Comparison of ENCODE assay signal across 35 cellular contexts in genomic region chr5:122073023-122073422, GRCh38. TPM values are rescaled to one million over a fixed set of nuclear protein-coding genes. Genes with fewer than 3 reads are reported as not detected.
DNase-seq lines count a peak whose midpoint lies in the region; ATAC-seq, FAIRE-seq and TF ChIP-seq lines count a peak whose summit lies in the region.
"Had no signal": no experiment of that assay in that cellular context is flagged by ENCODE, and none has a peak within 500 bp of the region (broad histone marks: within the 10 kb centered on the region; RNA-seq: fewer than 3 reads in every experiment).

No MANE protein-coding gene starts in this region.

- no peak overlapping the region for H3K4me3 ChIP-seq in A549
- peak overlapping the region; percentile 1 for H3K4me3 ChIP-seq in choroid plexus epithelial cell (ENCODE audit: low read depth, low read length)
- H3K4me3 ChIP-seq in mesodermal cell (ENCODE audit: extremely low read depth, insufficient read depth, low read length, poor library complexity, severe bottlenecking) = peak overlapping the region; percentile 73
- no peak overlapping the region for H3K4me3 ChIP-seq in colonic mucosa
- H3K4me3 ChIP-seq: body of pancreas, gastroesophageal sphincter, thoracic aorta had no signal

- POLR2A ChIA-PET in A549 (lab: Yijun Ruan, JAX) = no interaction called here

- peak overlapping the region; percentile 98 for H3K4me3 Mint-ChIP-seq in HFFc6
- H3K4me3 Mint-ChIP-seq in stimulated activated effector memory CD8-positive, alpha-beta T cell treated with anti-CD3 and anti-CD28 coated beads, Interleukin-12 subunit alpha, Interleukin-12 subunit beta, amount 100 ng/mL, for 72 hours = no peak overlapping the region
- H3K4me3 Mint-ChIP-seq in activated T-helper 2 cell treated with anti-CD3 and anti-CD28 coated beads, Interferon-gamma antibody, Interleukin-2, Interleukin-4, amounts not matched to agents 10 μg/mL and 5 μg/mL and 100 μg/mL, durations not matched to agents 14 hours and 24 hours and 36 hours (ENCODE audit: low read depth) = no peak overlapping the region
- H3K4me3 Mint-ChIP-seq: activated CD4-positive, alpha-beta T cell treated with anti-CD3 and anti-CD28 coated beads for 36 hours; memory B cell had no signal

- WGBS in A549 (ENCODE audit: missing lambda C conversion rate) = 98% methylated on average over 2 of the region's 2 CpGs
- no CpG with 5 or more reads among the region's 2 CpGs for WGBS in mesodermal cell (ENCODE audit: insufficient coverage in 2 of 2), 2 experiments

- no peaks in the 10 kb centered on the region for H3K27me3 ChIP-seq in colonic mucosa
- H3K27me3 ChIP-seq: body of pancreas, gastroesophageal sphincter had no signal

- ATAC-seq in A549 = no peak
- no peak for ATAC-seq in stimulated activated effector memory CD8-positive, alpha-beta T cell treated with anti-CD3 and anti-CD28 coated beads, Interleukin-12 subunit alpha, Interleukin-12 subunit beta, amount 100 ng/mL, for 72 hours
- ATAC-seq in HG02884 (IDR thresholded peaks at IDR 0.05; ENCODE audit: unreplicated experiment) = no peak
- ATAC-seq: activated CD4-positive, alpha-beta T cell treated with anti-CD3 and anti-CD28 coated beads for 36 hours; body of pancreas; gastroesophageal sphincter; HCT116; left lobe of liver; sciatic nerve had no signal

- peaks cover 83% of the 10 kb centered on the region for H3K36me3 Mint-ChIP-seq in HFFc6 (ENCODE audit: low read depth)
- H3K36me3 Mint-ChIP-seq in stimulated activated effector memory CD8-positive, alpha-beta T cell treated with anti-CD3 and anti-CD28 coated beads, Interleukin-12 subunit alpha, Interleukin-12 subunit beta, amount 100 ng/mL, for 72 hours = peaks cover 9% of the 10 kb centered on the region
- no peaks in the 10 kb centered on the region for H3K36me3 Mint-ChIP-seq in activated T-helper 2 cell treated with anti-CD3 and anti-CD28 coated beads, Interferon-gamma antibody, Interleukin-2, Interleukin-4, amounts not matched to agents 10 μg/mL and 5 μg/mL and 100 μg/mL, durations not matched to agents 14 hours and 24 hours and 36 hours (ENCODE audit: low read depth)
- H3K36me3 Mint-ChIP-seq: memory B cell had no signal

- no peak for TF ChIP-seq EP300 in A549 (IDR thresholded peaks at IDR 0.05)

- CTCF ChIA-PET in A549 (lab: Yijun Ruan, JAX) = no interaction called here

- TF ChIP-seq RAD21 in A549 (conservative IDR thresholded peaks at IDR 0.05 in 1 of 2, IDR thresholded peaks at IDR 0.05 in 1 of 2) = no peak

- H3K9me3 Mint-ChIP-seq in HFFc6 = no peaks in the 10 kb centered on the region
- H3K9me3 Mint-ChIP-seq in stimulated activated effector memory CD8-positive, alpha-beta T cell treated with anti-CD3 and anti-CD28 coated beads, Interleukin-12 subunit alpha, Interleukin-12 subunit beta, amount 100 ng/mL, for 72 hours = no peaks in the 10 kb centered on the region
- H3K9me3 Mint-ChIP-seq in activated T-helper 2 cell treated with anti-CD3 and anti-CD28 coated beads, Interferon-gamma antibody, Interleukin-2, Interleukin-4, amounts not matched to agents 10 μg/mL and 5 μg/mL and 100 μg/mL, durations not matched to agents 14 hours and 24 hours and 36 hours = no peaks in the 10 kb centered on the region
- H3K9me3 Mint-ChIP-seq: memory B cell had no signal

- H3K27me3 Mint-ChIP-seq in HFFc6 (ENCODE audit: insufficient read depth) = peaks cover 3% of the 10 kb centered on the region
- peaks cover 39% of the 10 kb centered on the region for H3K27me3 Mint-ChIP-seq in activated T-helper 2 cell treated with anti-CD3 and anti-CD28 coated beads, Interferon-gamma antibody, Interleukin-2, Interleukin-4, amounts not matched to agents 10 μg/mL and 5 μg/mL and 100 μg/mL, durations not matched to agents 14 hours and 24 hours and 36 hours (ENCODE audit: low read depth)

- no peak overlapping the region for H3K4me2 ChIP-seq in A549
- H3K4me2 ChIP-seq: KMS-11 had no signal

- no peak overlapping the region for H3K9ac ChIP-seq in colonic mucosa (ENCODE audit: low read depth in 2 of 2, low read length in 2 of 2)
- H3K9ac ChIP-seq: KMS-11 had no signal

- H3K9me3 ChIP-seq in A549 (no peaks in the 10 kb centered on the region), mesodermal cell (ENCODE audit: control insufficient read depth, low read length) (no peaks in the 10 kb centered on the region), colonic mucosa (no peaks in the 10 kb centered on the region)
- H3K9me3 ChIP-seq: body of pancreas, Caco-2, gastroesophageal sphincter, thoracic aorta had no signal

- no peak overlapping the region for H3K27ac ChIP-seq in A549
- no peak overlapping the region for H3K27ac ChIP-seq in mesodermal cell (ENCODE audit: low read depth, low read length, severe bottlenecking)
- no peak overlapping the region for H3K27ac ChIP-seq in colonic mucosa
- H3K27ac ChIP-seq: body of pancreas, gastroesophageal sphincter, KMS-11, RWPE1, thoracic aorta had no signal

- TF ChIP-seq POLR2A in A549 (IDR thresholded peaks at IDR 0.05; ENCODE audit: low read length) = no peak

- intact Hi-C loops in activated T-helper 2 cell treated with anti-CD3 and anti-CD28 coated beads, Interferon-gamma antibody, Interleukin-2, Interleukin-4, amounts not matched to agents 10 μg/mL and 5 μg/mL and 100 μg/mL, durations not matched to agents 14 hours and 24 hours and 36 hours (cut with micrococcal nuclease) = loop anchor here (10.0 kb wide), 1 partner anchor 242 kb away; the partner anchor contains the start of gene SNCAIP
- intact Hi-C loops in colonic mucosa (cut with DNase I) = no loop called here

- peak overlapping the region; percentile 78 for H3K27ac Mint-ChIP-seq in HFFc6
- no peak overlapping the region for H3K27ac Mint-ChIP-seq in stimulated activated effector memory CD8-positive, alpha-beta T cell treated with anti-CD3 and anti-CD28 coated beads, Interleukin-12 subunit alpha, Interleukin-12 subunit beta, amount 100 ng/mL, for 72 hours
- H3K27ac Mint-ChIP-seq in activated T-helper 2 cell treated with anti-CD3 and anti-CD28 coated beads, Interferon-gamma antibody, Interleukin-2, Interleukin-4, amounts not matched to agents 10 μg/mL and 5 μg/mL and 100 μg/mL, durations not matched to agents 14 hours and 24 hours and 36 hours = no peak overlapping the region
- H3K27ac Mint-ChIP-seq: activated CD4-positive, alpha-beta T cell treated with anti-CD3 and anti-CD28 coated beads for 36 hours; memory B cell had no signal

- TF ChIP-seq CTCF in A549 (IDR thresholded peaks at IDR 0.05) (no peak), HFFc6 (IDR thresholded peaks at IDR 0.05) (no peak), choroid plexus epithelial cell (conservative IDR thresholded peaks at IDR 0.05; ENCODE audit: low read depth, low read length) (no peak), colonic mucosa (IDR thresholded peaks at IDR 0.05) (no peak)

- peaks cover 75% of the 10 kb centered on the region for H3K4me1 Mint-ChIP-seq in HFFc6 (ENCODE audit: low read depth)
- peaks cover 12% of the 10 kb centered on the region for H3K4me1 Mint-ChIP-seq in stimulated activated effector memory CD8-positive, alpha-beta T cell treated with anti-CD3 and anti-CD28 coated beads, Interleukin-12 subunit alpha, Interleukin-12 subunit beta, amount 100 ng/mL, for 72 hours
- peaks cover 6% of the 10 kb centered on the region for H3K4me1 Mint-ChIP-seq in activated T-helper 2 cell treated with anti-CD3 and anti-CD28 coated beads, Interferon-gamma antibody, Interleukin-2, Interleukin-4, amounts not matched to agents 10 μg/mL and 5 μg/mL and 100 μg/mL, durations not matched to agents 14 hours and 24 hours and 36 hours (ENCODE audit: low read depth)

- H3K4me1 ChIP-seq in A549 (peaks cover 11% of the 10 kb centered on the region; the same call in 1 of the 3 replicates), mesodermal cell (ENCODE audit: control insufficient read depth, insufficient read depth, low read length, poor library complexity, severe bottlenecking) (peaks cover 13% of the 10 kb centered on the region), colonic mucosa (no peaks in the 10 kb centered on the region)

- H3K36me3 ChIP-seq in mesodermal cell (ENCODE audit: control insufficient read depth, insufficient read depth, low read length) (peaks cover 72% of the 10 kb centered on the region), colonic mucosa (no peaks in the 10 kb centered on the region)
- H3K36me3 ChIP-seq: thoracic aorta had no signal

- DNase-seq in A549 (ENCODE audit: low read depth in 1 of 2, low spot score in 1 of 2) (no peak), HFFc6 (no peak), choroid plexus epithelial cell (ENCODE audit: low read depth) (no peak), colonic mucosa (no peak)
- no peak for DNase-seq in stimulated activated effector memory CD8-positive, alpha-beta T cell treated with anti-CD3 and anti-CD28 coated beads, Interleukin-12 subunit alpha, Interleukin-12 subunit beta, amount 100 ng/mL, for 72 hours (ENCODE audit: low spot score in 2 of 2)
- DNase-seq in activated T-helper 2 cell treated with anti-CD3 and anti-CD28 coated beads, Interferon-gamma antibody, Interleukin-2, Interleukin-4, amounts not matched to agents 10 μg/mL and 5 μg/mL and 100 μg/mL, durations not matched to agents 14 hours and 24 hours and 36 hours (ENCODE audit: low spot score) = no peak
- DNase-seq: activated CD4-positive, alpha-beta T cell treated with anti-CD3 and anti-CD28 coated beads for 36 hours; activated CD8-positive, alpha-beta memory T cell treated with anti-CD3 and anti-CD28 coated beads for 24 hours; activated gamma-delta T cell; body of pancreas; C1 segment of cervical spinal cord; Caco-2; cerebellar nuclear complex; effector CD8-positive, alpha-beta T cell; hippocampal formation; NCI-H1417 treated with DMSO at 0.1 percent for 48 hours; NCI-H2081 treated with DMSO at 0.1 percent for 48 hours; NCI-H226; NCI-H748 treated with DMSO at 0.1 percent for 48 hours; stimulated activated naive CD4-positive, alpha-beta T cell treated with Interleukin-2 at 50 U/mL for 16 hours; T-helper 2 cell had no signal

- FAIRE-seq in A549 (lab: Jason Lieb, UNC) = no peak
- FAIRE-seq: urothelium cell line had no signal

RNA-seq across cellular contexts. Expression of gene LOX, which starts 5.0 kb away (rescaled TPM):
- polyA plus RNA-seq in A549 (2011; rRNA removed) (0.34 and 0.46 TPM in 2 replicates), A549 (2017; fragmentation: RNase III; extraction: RNeasy Plus Mini Kit Qiagen cat#74134 plus additional on column Dnase treatment) (0.13 to 0.36 TPM (median 0.17 TPM) in 3 replicates)
- 0.04 and 0.16 TPM in 2 replicates for polyA plus RNA-seq in A549 (2012; cell fraction: cytosol; rRNA removed)
- polyA plus RNA-seq in A549 (2012; cell fraction: nucleus; rRNA removed) = 0.12 and 0.17 TPM in 2 replicates
- 0.99 and 1.3 TPM in 2 replicates for polyA minus RNA-seq in A549 (2011; rRNA and poly(A)+ RNA removed)
- total RNA-seq in HFFc6 (2021; fragmentation: NEBNext Ultra II Directional; extraction: Animal tissue kit (Norgen Biotek cat#: 25700)) = 1,000 to 10,000 TPM in 3 of 6 experiments, 100 to 1,000 TPM in 3; 890 to 1,151 (median 989) TPM
- polyA plus RNA-seq in mesodermal cell (2013, experiment 1 of 2) = 257 TPM
- 186 TPM for polyA plus RNA-seq in mesodermal cell (2013, experiment 2 of 2)
- not detected in 2 replicates for total RNA-seq in activated T-helper 2 cell treated with anti-CD3 and anti-CD28 coated beads, Interferon-gamma antibody, Interleukin-2, Interleukin-4, amounts not matched to agents 10 μg/mL and 5 μg/mL and 100 μg/mL, durations not matched to agents 14 hours and 24 hours and 36 hours
- total RNA-seq in colonic mucosa = 1 to 10 TPM; 2.0 to 6.2 TPM

RNA-seq across cellular contexts. Expression of gene ZNF474, which starts 56.3 kb away (rescaled TPM):
- polyA plus RNA-seq in A549 (2011; rRNA removed) (0.30 and 0.50 TPM in 2 replicates), A549 (2017; fragmentation: RNase III; extraction: RNeasy Plus Mini Kit Qiagen cat#74134 plus additional on column Dnase treatment) (0.15 to 0.32 TPM (median 0.26 TPM) in 3 replicates)
- polyA plus RNA-seq in A549 (2012; cell fraction: cytosol; rRNA removed) = 0.06 and 0.11 TPM in 2 replicates
- polyA plus RNA-seq in A549 (2012; cell fraction: nucleus; rRNA removed) = 0.24 and 0.36 TPM in 2 replicates
- polyA minus RNA-seq in A549 (2011; rRNA and poly(A)+ RNA removed) = 0.54 and 1.1 TPM in 2 replicates
- total RNA-seq in HFFc6 (2021; fragmentation: NEBNext Ultra II Directional; extraction: Animal tissue kit (Norgen Biotek cat#: 25700)) = under 1 TPM in 5 of 6 experiments, not detected in 1; 0.10 to 0.28 (median 0.16) TPM
- 0.63 TPM for polyA plus RNA-seq in mesodermal cell (2013, experiment 1 of 2)
- polyA plus RNA-seq in mesodermal cell (2013, experiment 2 of 2) = 0.56 TPM
- total RNA-seq in activated T-helper 2 cell treated with anti-CD3 and anti-CD28 coated beads, Interferon-gamma antibody, Interleukin-2, Interleukin-4, amounts not matched to agents 10 μg/mL and 5 μg/mL and 100 μg/mL, durations not matched to agents 14 hours and 24 hours and 36 hours = not detected in 2 replicates
- total RNA-seq in colonic mucosa = under 1 TPM in 1 of 2 donors, not detected in 1; 0.20 TPM
- total RNA-seq: A172; activated CD4-positive, alpha-beta T cell treated with anti-CD3 and anti-CD28 coated beads for 36 hours; body of pancreas; Caco-2; epithelial cell of proximal tubule; SK-MEL-5 had no signal

Comparison
In these comparisons a context has a peak if more than half of its experiments do, and no peak if none do; other contexts are left out.
1. H3K4me3 ChIP-seq: peak in choroid plexus epithelial cell (single experiment) and mesodermal cell (single experiment); none in A549 (single experiment) and colonic mucosa (single experiment).
2. RNA of gene LOX, which starts 5.0 kb away (total RNA-seq): 890 to 1,151 TPM in HFFc6; 2.0 to 6.2 TPM in colonic mucosa and not detected in activated T-helper 2 cell treated with anti-CD3 and anti-CD28 coated beads, Interferon-gamma antibody, Interleukin-2, Interleukin-4, amounts not matched to agents 10 μg/mL and 5 μg/mL and 100 μg/mL, durations not matched to agents 14 hours and 24 hours and 36 hours; every median in the first group is over 100 times any median in the second.